In genomic region chr3:46866720-46867549, GRCh38 we compare ENCODE assay signal across 1 cellular context.
TF ChIP-seq lines count a peak whose summit lies in the region.

No MANE protein-coding gene starts in this region.

TF ChIP-seq in GM12878, 131 proteins besides CTCF, POLR2A, EP300 and RAD21 (continued from another document):
- 0 out of 2 replicates have a peak, but pooled peaks have one; percentile 28 for TF ChIP-seq ZNF592 (IDR thresholded peaks at IDR 0.05)
- TF ChIP-seq YY1 (IDR thresholded peaks at IDR 0.05; ENCODE audit: low read depth, low read length) = 0 out of 2 replicates have a peak, but pooled peaks have one; percentile 51
- TF ChIP-seq CBFB (IDR thresholded peaks at IDR 0.05; ENCODE audit: low read depth) = no peak
- TF ChIP-seq BHLHE40 (IDR thresholded peaks at IDR 0.05; ENCODE audit: borderline replicate concordance in 1 of 2, low read depth in 2 of 2, low read length in 1 of 2) = 0 out of 4 replicates have a peak, but pooled peaks of 1 of the 2 experiments have one; percentile 35
- peak; percentile 33; the same call in 1 of the 2 replicates for TF ChIP-seq RUNX3 (IDR thresholded peaks at IDR 0.05; ENCODE audit: low read length)
- TF ChIP-seq SPI1 (IDR thresholded peaks at IDR 0.05; ENCODE audit: borderline replicate concordance, insufficient read depth, low read depth, low read length) = no peak
- TF ChIP-seq NR2F1 (conservative IDR thresholded peaks at IDR 0.05) = 0 out of 2 replicates have a peak, but pooled peaks have one; percentile 24
- no peak for TF ChIP-seq ZBTB33 (IDR thresholded peaks at IDR 0.05)
- no peak for TF ChIP-seq ATF3 (IDR thresholded peaks at IDR 0.05; ENCODE audit: borderline replicate concordance, extremely low read depth, low read depth, low read length)
- TF ChIP-seq MXI1 (IDR thresholded peaks at IDR 0.05; ENCODE audit: low read depth, low read length) = 0 out of 2 replicates have a peak, but pooled peaks have one; percentile 32
